30 cellular contexts compared by ENCODE assay signal in the genomic region with DNA sequence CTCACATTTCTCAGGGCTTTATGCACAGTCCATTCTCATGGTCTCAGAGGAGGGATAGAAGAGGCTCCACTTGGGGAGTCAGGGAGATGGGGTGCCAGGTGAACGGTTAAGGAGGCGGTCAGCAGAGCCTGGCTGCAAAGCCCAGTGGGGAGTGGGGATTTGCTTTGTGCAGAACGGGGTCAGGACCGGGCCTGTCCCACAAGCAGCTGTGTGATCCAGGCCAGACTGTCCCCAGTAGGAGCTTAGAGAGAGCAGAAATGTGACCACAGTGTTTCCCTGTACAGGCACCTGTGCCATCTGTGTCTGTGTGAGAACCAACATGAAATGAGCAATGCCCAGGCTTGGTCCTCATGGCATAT. TPM values are rescaled to one million over a fixed set of nuclear protein-coding genes. Genes with fewer than 3 reads are reported as not detected.
DNase-seq lines count a peak whose midpoint lies in the region; ATAC-seq, FAIRE-seq and TF ChIP-seq lines count a peak whose summit lies in the region.
"Had no signal": no experiment of that assay in that cellular context is flagged by ENCODE, and none has a peak within 500 bp of the region (broad histone marks: within the 10 kb centered on the region; RNA-seq: fewer than 3 reads in every experiment).

No MANE protein-coding gene starts in this region.

- intact Hi-C loops in cardiac septum (cut with DNase I), result loop anchor here (2.0 kb wide), 1 partner anchor 52 kb away; no protein-coding TSS in a partner anchor
- intact Hi-C loops in kidney (cut with DNase I), result no loop called here

- H3K4me3 ChIP-seq in cardiac muscle cell, result no peak overlapping the region
- no peak overlapping the region for H3K4me3 ChIP-seq in kidney (ENCODE audit: low read length in 2 of 2)
- H3K4me3 ChIP-seq: HAP-1, SJSA1 had no signal

- H3K9me3 ChIP-seq in cardiac muscle cell (ENCODE audit: low read depth) (no peaks in the 10 kb centered on the region), kidney (ENCODE audit: control insufficient read depth in 1 of 2, low read length in 2 of 2) (no peaks in the 10 kb centered on the region)
- H3K9me3 ChIP-seq: HAP-1, SJSA1 had no signal

- peaks cover 55% of the 10 kb centered on the region for H3K36me3 ChIP-seq in cardiac muscle cell
- no peaks in the 10 kb centered on the region for H3K36me3 ChIP-seq in kidney (ENCODE audit: control insufficient read depth in 1 of 2, insufficient read depth in 2 of 2, low read length in 2 of 2)
- H3K36me3 ChIP-seq: HAP-1, SJSA1 had no signal

- H3K4me1 ChIP-seq in cardiac muscle cell (ENCODE audit: low read depth), result no peaks in the 10 kb centered on the region
- no peaks in the 10 kb centered on the region for H3K4me1 ChIP-seq in kidney (ENCODE audit: control insufficient read depth in 1 of 2, insufficient read depth in 1 of 2, low read depth in 1 of 2, low read length in 2 of 2)
- H3K4me1 ChIP-seq: HAP-1, SJSA1 had no signal

- H3K9ac ChIP-seq in kidney (ENCODE audit: low read length in 2 of 2), result no peak overlapping the region

- no peak for ATAC-seq in GM21381 (IDR thresholded peaks at IDR 0.05; ENCODE audit: unreplicated experiment)

- H3K27ac ChIP-seq in cardiac muscle cell, result peak overlapping the region; percentile 86
- H3K27ac ChIP-seq in kidney (ENCODE audit: low read depth in 2 of 2, low read length in 2 of 2), result no peak overlapping the region
- H3K27ac ChIP-seq in substantia nigra (ENCODE audit: low read depth, low read length, poor library complexity, severe bottlenecking), result peak overlapping the region; percentile 60
- H3K27ac ChIP-seq: SJSA1 had no signal

- DNase-seq in cardiac muscle cell (ENCODE audit: low read depth in 1 of 2, low spot score in 1 of 2) (peak in 1 of 2 donors; percentile 6), cardiac septum (ENCODE audit: low spot score) (no peak), G401 (ENCODE audit: low spot score) (peak; percentile 24), kidney (peak; percentile 55), substantia nigra (lab: John Stamatoyannopoulos, UW) (no peak), mesenteric fat pad (ENCODE audit: low spot score) (no peak)
- DNase-seq: CD4-positive, alpha-beta memory T cell; COR-L47; DMS53; GOT3; HFFc6; KBM-7; NCI-H1105 treated with DMSO at 0.1 percent for 48 hours; NCI-H146; NCI-H1930; NCI-H2107; NCI-H446; NCI-H524 treated with DMSO at 0.1 percent for 48 hours; NCI-H774 had no signal

- FAIRE-seq in kidney (lab: Jason Lieb, UNC), result no peak
- FAIRE-seq: A204.1, G401.6, HTR-8/SVneo, RCC 7860 had no signal

- in situ Hi-C loops in G401 (cut with HindIII; ENCODE audit: low sequenced_read_pairs), result no loop called here

- no peaks in the 10 kb centered on the region for H3K27me3 ChIP-seq in cardiac muscle cell

- TF ChIP-seq CTCF in cardiac muscle cell (IDR thresholded peaks at IDR 0.05; ENCODE audit: low read depth, low read length) (no peak), kidney (IDR thresholded peaks at IDR 0.05; ENCODE audit: borderline replicate concordance, extremely low read depth, insufficient read depth) (no peak)

RNA-seq across cellular contexts. Expression of gene CMTM5, which starts 4.2 kb away (rescaled TPM):
- 0.21 and 0.49 TPM in 2 replicates for total RNA-seq in cardiac muscle cell
- 25.2 and 31.4 TPM in 2 replicates for polyA plus RNA-seq in cardiac muscle cell
- not detected for total RNA-seq in cardiac septum
- total RNA-seq in G401 (2014; rRNA removed; shearing (Covaris generic)), result not detected in 2 replicates
- total RNA-seq in kidney, result 0.54 TPM
- 1.1 TPM for polyA plus RNA-seq in kidney (ENCODE audit: insufficient read depth, low read depth, low replicate concordance)
- not detected for total RNA-seq in mesenteric fat pad
- total RNA-seq: CD4-positive, alpha-beta memory T cell; Daoy; HFFc6; LHCN-M2; MCF 10A; SJSA1 had no signal
- polyA plus RNA-seq: CD4-positive, alpha-beta memory T cell had no signal

RNA-seq across cellular contexts. Expression of gene IL25, which starts 8.4 kb away (rescaled TPM):
- total RNA-seq in cardiac muscle cell (not detected in 2 replicates), cardiac septum (not detected), kidney (not detected), mesenteric fat pad (not detected)
- polyA plus RNA-seq in cardiac muscle cell (3.2 and 7.9 TPM in 2 replicates), kidney (ENCODE audit: insufficient read depth, low read depth, low replicate concordance) (not detected)
- total RNA-seq in G401 (2014; rRNA removed; shearing (Covaris generic)), result not detected in 2 replicates
- total RNA-seq: CD4-positive, alpha-beta memory T cell; Daoy; HFFc6; LHCN-M2; MCF 10A; SJSA1 had no signal
- polyA plus RNA-seq: AG04450; CD4-positive, alpha-beta memory T cell had no signal

RNA-seq across cellular contexts. Expression of gene EFS, which starts 16.0 kb away (rescaled TPM):
- total RNA-seq in cardiac muscle cell (20.5 and 36.6 TPM in 2 replicates), cardiac septum (3.7 TPM), kidney (5.5 TPM), mesenteric fat pad (15.5 TPM)
- polyA plus RNA-seq in cardiac muscle cell (16.7 and 22.2 TPM in 2 replicates), kidney (ENCODE audit: insufficient read depth, low read depth, low replicate concordance) (5.6 TPM)
- not detected in 2 replicates for total RNA-seq in G401 (2014; rRNA removed; shearing (Covaris generic))
- total RNA-seq: CD4-positive, alpha-beta memory T cell; LHCN-M2; MCF 10A; SJSA1 had no signal
- polyA plus RNA-seq: CD4-positive, alpha-beta memory T cell had no signal

RNA-seq across cellular contexts. Expression of gene MYH6, which starts 27.1 kb away (rescaled TPM):
- total RNA-seq in cardiac muscle cell, result 4,520 and 8,484 TPM in 2 replicates
- 2,795 and 4,145 TPM in 2 replicates for polyA plus RNA-seq in cardiac muscle cell
- total RNA-seq in cardiac septum, result 170 TPM
- total RNA-seq in G401 (2014; rRNA removed; shearing (Covaris generic)), result not detected in 2 replicates
- total RNA-seq in kidney, result 0.03 TPM
- 0.13 TPM for polyA plus RNA-seq in kidney (ENCODE audit: insufficient read depth, low read depth, low replicate concordance)
- total RNA-seq in mesenteric fat pad, result not detected
- total RNA-seq: CD4-positive, alpha-beta memory T cell; Daoy; HFFc6; LHCN-M2; MCF 10A; SJSA1 had no signal
- polyA plus RNA-seq: AG04450; CD4-positive, alpha-beta memory T cell had no signal

RNA-seq across cellular contexts. Expression of gene SLC22A17, which starts 28.3 kb away (rescaled TPM):
- 66.6 and 74.0 TPM in 2 replicates for total RNA-seq in cardiac muscle cell
- polyA plus RNA-seq in cardiac muscle cell, result 43.8 and 55.1 TPM in 2 replicates
- total RNA-seq in cardiac septum, result 10.6 TPM
- total RNA-seq in G401 (2014; rRNA removed; shearing (Covaris generic)), result 21.3 and 25.9 TPM in 2 replicates
- total RNA-seq in kidney, result 35.3 TPM
- polyA plus RNA-seq in kidney (ENCODE audit: insufficient read depth, low read depth, low replicate concordance), result 61.2 TPM
- 7.0 TPM for total RNA-seq in mesenteric fat pad
- total RNA-seq: MCF 10A had no signal

Comparison
In these comparisons a context has a peak if more than half of its experiments do, and no peak if none do; other contexts are left out.
1. DNase-seq: peak in G401 (single experiment) and kidney (single experiment); none in cardiac septum (single experiment), substantia nigra (0 of 49) and mesenteric fat pad (single experiment).
2. H3K27ac ChIP-seq: peak in cardiac muscle cell (single experiment) and substantia nigra (single experiment); none in kidney (0 of 2).